Comparison of ENCODE assay signal across 8 cellular contexts in the genomic region with DNA sequence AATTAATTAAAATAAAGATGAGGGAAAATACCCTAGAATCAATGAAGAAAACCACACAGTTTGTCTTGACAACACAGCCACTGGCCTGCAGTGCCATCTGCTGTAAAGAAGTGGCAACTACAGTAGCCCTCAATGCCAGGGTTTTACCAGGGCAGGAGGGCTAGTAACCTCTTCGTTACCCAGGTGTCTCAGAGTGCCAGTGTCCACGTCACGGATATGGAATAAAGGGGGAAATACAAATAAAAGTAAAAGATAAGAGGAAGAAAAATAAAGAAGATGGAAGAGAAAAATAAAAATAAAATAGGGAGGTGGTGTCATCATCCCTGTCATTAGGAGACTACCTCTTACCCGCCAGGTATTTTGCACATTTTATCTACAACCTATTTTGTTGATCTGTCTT. TPM values are rescaled to one million over a fixed set of nuclear protein-coding genes. Genes with fewer than 3 reads are reported as not detected.
DNase-seq lines count a peak whose midpoint lies in the region; ATAC-seq, FAIRE-seq and TF ChIP-seq lines count a peak whose summit lies in the region.

No MANE protein-coding gene starts in this region.

- no peak overlapping the region for H3K14ac ChIP-seq in neuronal stem cell (ENCODE audit: low read length)

- H3K36me3 ChIP-seq in OCI-LY7 (ENCODE audit: insufficient read depth, low read length): no peaks in the 10 kb centered on the region
- no peaks in the 10 kb centered on the region for H3K36me3 ChIP-seq in neuronal stem cell (replicated peaks in 1 of 2; ENCODE audit: control insufficient read depth in 2 of 2, insufficient read depth in 2 of 2, low read length in 2 of 2)

- no peak overlapping the region for H4K91ac ChIP-seq in neuronal stem cell (ENCODE audit: low read depth, low read length, poor library complexity)

- no peak overlapping the region for H2BK120ac ChIP-seq in neuronal stem cell (ENCODE audit: low read depth, low read length)

- no peak overlapping the region for H3K18ac ChIP-seq in neuronal stem cell (ENCODE audit: low read length)

- POLR2A ChIA-PET in OCI-LY7 (lab: Charles Lee): no interaction called here

- BruUV-seq in OCI-LY7 (replicated peaks; lab: Mats Ljungman, UMichigan): no TSS peak

- no peak overlapping the region for H2BK5ac ChIP-seq in neuronal stem cell (ENCODE audit: low read length)

- H2AK5ac ChIP-seq in neuronal stem cell (ENCODE audit: low read depth, low read length): no peak overlapping the region

- no peak overlapping the region for H4K8ac ChIP-seq in neuronal stem cell (ENCODE audit: low read depth, low read length)

- intact Hi-C loops in OCI-LY7 (cut with micrococcal nuclease; ENCODE audit: unreplicated experiment): loop anchor here (1.0 to 5.0 kb wide), 3 partner anchors 325 to 764 kb away; no protein-coding TSS in a partner anchor

- H3K79me1 ChIP-seq in neuronal stem cell (ENCODE audit: low read depth, low read length): no peaks in the 10 kb centered on the region

- H3K27ac ChIP-seq in OCI-LY7 (ENCODE audit: low read depth, low read length, poor library complexity, severe bottlenecking) (no peak overlapping the region), neuronal stem cell (replicated peaks; ENCODE audit: low read length) (no peak overlapping the region)

- H3K27me3 Mint-ChIP-seq in activated T-cell treated with anti-CD3 and anti-CD28 coated beads, Interleukin-2, amount 50 U/mL, for 24 hours: peaks cover 2% of the 10 kb centered on the region

- no peaks in the 10 kb centered on the region for H3K27me3 ChIP-seq in neuronal stem cell (ENCODE audit: control insufficient read depth in 3 of 3, insufficient read depth in 3 of 3, low read depth in 1 of 3, low read length in 3 of 3)

- no peak overlapping the region for H3K23ac ChIP-seq in neuronal stem cell (ENCODE audit: low read depth, low read length, poor library complexity)

- H4K20me1 ChIP-seq in OCI-LY7 (ENCODE audit: insufficient read depth, low read length): no peaks in the 10 kb centered on the region

- H3K27ac Mint-ChIP-seq in activated T-cell treated with anti-CD3 and anti-CD28 coated beads, Interleukin-2, amount 50 U/mL, for 24 hours: no peak overlapping the region

- WGBS in neuronal stem cell (ENCODE audit: extremely low coverage in 2 of 2, insufficient read length in 2 of 2, insufficient replicate concordance in 1 of 2), 2 donors: no CpG with 5 or more reads among the region's 4 CpGs

- H2BK12ac ChIP-seq in neuronal stem cell (ENCODE audit: low read length): no peak overlapping the region

- H2AFZ ChIP-seq in OCI-LY7 (ENCODE audit: low read length) (no peak overlapping the region), neuronal stem cell (ENCODE audit: low read length) (no peak overlapping the region)

- H3K4me2 ChIP-seq in OCI-LY7 (ENCODE audit: low read length): no peak overlapping the region
- H3K4me2 ChIP-seq in neuronal stem cell (ENCODE audit: insufficient read depth, low read length, poor library complexity, severe bottlenecking): no peak overlapping the region

- H3K9me3 ChIP-seq in OCI-LY7 (ENCODE audit: low read length) (no peaks in the 10 kb centered on the region), neuronal stem cell (replicated peaks in 1 of 2; ENCODE audit: control insufficient read depth in 2 of 2, insufficient read depth in 1 of 2, low read depth in 1 of 2, low read length in 2 of 2) (no peaks in the 10 kb centered on the region)

- peak; percentile 59 for ATAC-seq in HG02981 (IDR thresholded peaks at IDR 0.05; ENCODE audit: unreplicated experiment)

- no peak overlapping the region for H2BK15ac ChIP-seq in neuronal stem cell (ENCODE audit: low read length)

- H3K36me3 Mint-ChIP-seq in activated T-cell treated with anti-CD3 and anti-CD28 coated beads, Interleukin-2, amount 50 U/mL, for 24 hours (ENCODE audit: low read depth): no peaks in the 10 kb centered on the region

- DNase-seq in NOMO-1 treated with DMSO at 0.1 percent for 48 hours (lab: John Stamatoyannopoulos, UW; ENCODE audit: unreplicated experiment): peak; percentile 23
- no peak for DNase-seq in NOMO-1 treated with dmso at 0.1 percent for 144 hours (lab: John Stamatoyannopoulos, UW; ENCODE audit: unreplicated experiment)
- DNase-seq in OCI-LY7 (ENCODE audit: low spot score): peak; percentile 64
- peak; percentile 60 for DNase-seq in activated T-cell treated with anti-CD3 and anti-CD28 coated beads, Interleukin-2, amount 50 U/mL, for 24 hours
- peak; percentile 65 for DNase-seq in fibroblast of peridontal ligament (ENCODE audit: extremely low read depth)
- peak; percentile 55 for DNase-seq in neuronal stem cell (ENCODE audit: low spot score)
- peak; percentile 64 for DNase-seq in urothelium cell line (ENCODE audit: low spot score)

- CTCF ChIA-PET in OCI-LY7 (lab: Charles Lee; ENCODE audit: unreplicated experiment): interaction anchor here (0.5 kb wide), 1 partner anchor 791 kb away, joined by 3 read pairs; no protein-coding TSS in a partner anchor

- H3K4me1 ChIP-seq in OCI-LY7 (ENCODE audit: insufficient read depth, low read length, poor library complexity, severe bottlenecking): no peaks in the 10 kb centered on the region
- peaks cover 4 to 28% of the 10 kb centered on the region in 2 donors for H3K4me1 ChIP-seq in neuronal stem cell (ENCODE audit: control insufficient read depth in 2 of 2, insufficient read depth in 1 of 2, low read depth in 1 of 2, low read length in 2 of 2)

- no peaks in the 10 kb centered on the region for H3K9me3 Mint-ChIP-seq in activated T-cell treated with anti-CD3 and anti-CD28 coated beads, Interleukin-2, amount 50 U/mL, for 24 hours

- H3K9ac ChIP-seq in neuronal stem cell (ENCODE audit: low read depth, low read length, poor library complexity): no peak overlapping the region

- no peaks in the 10 kb centered on the region for H3K9me2 ChIP-seq in OCI-LY7 (ENCODE audit: insufficient read depth, low read length)

- peak; percentile 20 for FAIRE-seq in urothelium cell line (lab: Jason Lieb, UNC)

- H3K4me1 Mint-ChIP-seq in activated T-cell treated with anti-CD3 and anti-CD28 coated beads, Interleukin-2, amount 50 U/mL, for 24 hours (ENCODE audit: low read depth): peaks cover 8% of the 10 kb centered on the region

- TF ChIP-seq CTCF in OCI-LY7 (conservative IDR thresholded peaks at IDR 0.05; ENCODE audit: low read length): peak; percentile 93

- no peak overlapping the region for H3K4me3 ChIP-seq in OCI-LY7 (ENCODE audit: low read depth, low read length, poor library complexity, severe bottlenecking)
- no peak overlapping the region for H3K4me3 ChIP-seq in neuronal stem cell (ENCODE audit: low read length in 2 of 2)

- H3K4ac ChIP-seq in neuronal stem cell (ENCODE audit: low read length): no peak overlapping the region

- H3K79me2 ChIP-seq in OCI-LY7 (ENCODE audit: insufficient read depth, low read depth, low read length): no peaks in the 10 kb centered on the region

- no peak overlapping the region for H3K4me3 Mint-ChIP-seq in activated T-cell treated with anti-CD3 and anti-CD28 coated beads, Interleukin-2, amount 50 U/mL, for 24 hours

RNA-seq across cellular contexts. Expression of gene SLC44A3, which starts 14.2 kb away (rescaled TPM):
- total RNA-seq in OCI-LY7 (2014; rRNA removed; shearing (Covaris generic)): not detected in 2 replicates
- not detected in 2 replicates for total RNA-seq in OCI-LY7 (2022)
- 0.82 TPM for polyA plus RNA-seq in neuronal stem cell (2013, experiment 1 of 2)
- polyA plus RNA-seq in neuronal stem cell (2013, experiment 2 of 2): 1.1 TPM
